Comparison of ENCODE assay signal across 8 cellular contexts in genomic region chr9:66812367-66812766, GRCh38.
A peak's percentile ranks its signal among the peaks of the same experiment; 100 is the strongest.
DNase-seq lines count a peak whose midpoint lies in the region; ATAC-seq and TF ChIP-seq lines count a peak whose summit lies in the region.
"Not testable (repeated sequence)": the region's sequence is repeated elsewhere in the genome, so short reads cannot be mapped to it uniquely, and the experiment has no call there.

No MANE protein-coding gene starts in this region.

- H3K23ac ChIP-seq in H9 (ENCODE audit: insufficient read length, low read depth, low read length); neuronal stem cell (ENCODE audit: low read depth, low read length, poor library complexity): not testable (repeated sequence)

- not testable (repeated sequence) for H3K4me1 Mint-ChIP-seq in H9; endodermal cell; glutamatergic neuron (ENCODE audit: low read depth, unreplicated experiment)
- H3K4me1 Mint-ChIP-seq in brain (peaks cover 16% of the 10 kb centered on the region), neural crest cell (peaks cover 15% of the 10 kb centered on the region)

- not testable (repeated sequence) for H3K23me2 ChIP-seq in H9 (ENCODE audit: insufficient read length, low read depth, low read length, poor library complexity, severe bottlenecking)

- H3K4ac ChIP-seq in H9 (ENCODE audit: low read depth, low read length); neuronal stem cell (ENCODE audit: low read length): not testable (repeated sequence)

- H3K9ac ChIP-seq in H9 (ENCODE audit: extremely low read depth, insufficient read length, low read length); endodermal cell (ENCODE audit: extremely low read depth, low read length, poor library complexity, severe bottlenecking); neuronal stem cell (ENCODE audit: low read depth, low read length, poor library complexity): not testable (repeated sequence)
- 0 out of 2 replicates have a peak overlapping the region, but pooled peaks have one; percentile 50 for H3K9ac ChIP-seq in HUES64 (ENCODE audit: low read depth, low read length)

- not testable (repeated sequence) for H3K18ac ChIP-seq in H9 (ENCODE audit: insufficient read length, low read depth, low read length); neuronal stem cell (ENCODE audit: low read length)

- intact Hi-C loops in upper lobe of right lung (cut with DNase I) = not testable (repeated sequence)

- H2AFZ ChIP-seq in H9 (ENCODE audit: low read length) = not testable (repeated sequence)
- H2AFZ ChIP-seq in neuronal stem cell (ENCODE audit: low read length) = peak overlapping the region; percentile 75

- H3K4me1 ChIP-seq in H9 (ENCODE audit: insufficient read depth, low read length); HUES64 (ENCODE audit: insufficient read depth, low read length); endodermal cell (ENCODE audit: control insufficient read depth, insufficient read depth, low read length); neuronal stem cell (ENCODE audit: control insufficient read depth in 2 of 2, insufficient read depth in 1 of 2, low read depth in 1 of 2, low read length in 2 of 2); upper lobe of right lung: not testable (repeated sequence)

- H3K27ac Mint-ChIP-seq in H9 = peak overlapping the region; percentile 97 to 98 (median 98)
- peak overlapping the region in 4 of 5 experiments; percentile 52 to 94 (median 84) for H3K27ac Mint-ChIP-seq in brain
- H3K27ac Mint-ChIP-seq in endodermal cell = peak overlapping the region; percentile 93
- peak overlapping the region; percentile 89 for H3K27ac Mint-ChIP-seq in glutamatergic neuron (ENCODE audit: unreplicated experiment)
- peak overlapping the region; percentile 98 for H3K27ac Mint-ChIP-seq in neural crest cell (ENCODE audit: unreplicated experiment)

- not testable (repeated sequence) for H2BK120ac ChIP-seq in H9 (ENCODE audit: low read depth, low read length, poor library complexity, severe bottlenecking); neuronal stem cell (ENCODE audit: low read depth, low read length)

- H3K27me3 ChIP-seq in H9 (ENCODE audit: insufficient read depth, low read length); HUES64 (ENCODE audit: insufficient read depth, low read length); endodermal cell (ENCODE audit: control insufficient read depth, insufficient read depth, low read length, poor library complexity, severe bottlenecking); neuronal stem cell (ENCODE audit: control insufficient read depth in 3 of 3, insufficient read depth in 3 of 3, low read depth in 1 of 3, low read length in 3 of 3); upper lobe of right lung: not testable (repeated sequence)

- H3K4me3 Mint-ChIP-seq in H9 (peak overlapping the region in 1 of 2 experiments; percentile 50; a peak in 1 of 5 replicates), brain (peak overlapping the region in 1 of 5 experiments; percentile 29), endodermal cell (peak overlapping the region; percentile 26)
- not testable (repeated sequence) for H3K4me3 Mint-ChIP-seq in glutamatergic neuron (ENCODE audit: unreplicated experiment); neural crest cell

- H3K27ac ChIP-seq in H9 (ENCODE audit: insufficient read length, low read depth, low read length) = peak overlapping the region; percentile 46
- H3K27ac ChIP-seq in HUES64 (ENCODE audit: low read depth, low read length) = peak overlapping the region; percentile 88; the same call in 1 of the 2 replicates
- peak overlapping the region; percentile 44 for H3K27ac ChIP-seq in endodermal cell (ENCODE audit: low read depth, low read length)
- H3K27ac ChIP-seq in neuronal stem cell (replicated peaks; ENCODE audit: low read length) = peak overlapping the region; percentile 90
- H3K27ac ChIP-seq in upper lobe of right lung = not testable (repeated sequence)

- not testable (repeated sequence) for H2BK15ac ChIP-seq in H9 (ENCODE audit: low read depth, low read length); neuronal stem cell (ENCODE audit: low read length)

- H3K79me2 ChIP-seq in H9 (ENCODE audit: insufficient read depth, low read length) = not testable (repeated sequence)

- not testable (repeated sequence) for H4K5ac ChIP-seq in H9 (ENCODE audit: insufficient read length, low read depth, low read length)

- not testable (repeated sequence) for H3K14ac ChIP-seq in H9 (ENCODE audit: insufficient read depth, low read length); neuronal stem cell (ENCODE audit: low read length)

- not testable (repeated sequence) for H4K8ac ChIP-seq in H9 (replicated peaks; ENCODE audit: insufficient read length, low read depth, low read length); neuronal stem cell (ENCODE audit: low read depth, low read length)

- H3K36me3 Mint-ChIP-seq in H9 (ENCODE audit: insufficient read depth in 1 of 3, low read depth in 3 of 3); brain; endodermal cell (ENCODE audit: low read depth); glutamatergic neuron (ENCODE audit: unreplicated experiment); neural crest cell (ENCODE audit: low read depth): not testable (repeated sequence)

- not testable (repeated sequence) for DNase-seq in H9; endodermal cell; glutamatergic neuron; neural crest cell (ENCODE audit: low read depth, low spot score); neuronal stem cell (ENCODE audit: low spot score); upper lobe of right lung

- H4K20me1 ChIP-seq in H9 (ENCODE audit: control insufficient read depth, insufficient read depth, insufficient read length) = not testable (repeated sequence)

- not testable (repeated sequence) for H4K91ac ChIP-seq in H9 (ENCODE audit: insufficient read length, low read depth, low read length); neuronal stem cell (ENCODE audit: low read depth, low read length, poor library complexity)

- peak; percentile 36 for ATAC-seq in upper lobe of right lung

- not testable (repeated sequence) for H3K79me1 ChIP-seq in H9 (ENCODE audit: insufficient read depth, low read depth, low read length, poor library complexity, severe bottlenecking); neuronal stem cell (ENCODE audit: low read depth, low read length)

- H2BK12ac ChIP-seq in H9 (ENCODE audit: insufficient read length, low read depth, low read length); neuronal stem cell (ENCODE audit: low read length): not testable (repeated sequence)

- no CpG with 5 or more reads among the region's 1 CpG for WGBS in H9 (ENCODE audit: extremely low coverage, insufficient read length, low lambda C conversion rate)
- no CpG with 5 or more reads among the region's 1 CpG for WGBS in HUES64
- no CpG with 5 or more reads among the region's 1 CpG for WGBS in endodermal cell (ENCODE audit: insufficient coverage in 1 of 2, insufficient read length in 1 of 2), 2 experiments
- WGBS in neuronal stem cell (ENCODE audit: extremely low coverage in 2 of 2, insufficient read length in 2 of 2, insufficient replicate concordance in 1 of 2), 2 donors = no CpG with 5 or more reads among the region's 1 CpG

- not testable (repeated sequence) for H2BK20ac ChIP-seq in H9 (ENCODE audit: low read depth, low read length, poor library complexity, severe bottlenecking)

- H3K4me3 ChIP-seq in HUES64 (ENCODE audit: low read length); endodermal cell (ENCODE audit: low read length); neuronal stem cell (ENCODE audit: low read length in 2 of 2); upper lobe of right lung: not testable (repeated sequence)

- H3T11ph ChIP-seq in H9 (ENCODE audit: low read length) = not testable (repeated sequence)

- H2BK5ac ChIP-seq in H9 (ENCODE audit: insufficient read length, low read length); neuronal stem cell (ENCODE audit: low read length): not testable (repeated sequence)

- TF ChIP-seq CTCF in H9 (conservative IDR thresholded peaks at IDR 0.05); brain (conservative IDR thresholded peaks at IDR 0.05); endodermal cell (conservative IDR thresholded peaks at IDR 0.05); glutamatergic neuron (IDR thresholded peaks at IDR 0.05; ENCODE audit: partially characterized antibody, unreplicated experiment); neural crest cell (conservative IDR thresholded peaks at IDR 0.05); upper lobe of right lung (IDR thresholded peaks at IDR 0.05): not testable (repeated sequence)

- not testable (repeated sequence) for H3K56ac ChIP-seq in H9 (ENCODE audit: insufficient read length, low read depth, low read length)

- H3K4me2 ChIP-seq in H9 (ENCODE audit: insufficient read depth, insufficient read length, low read length); neuronal stem cell (ENCODE audit: insufficient read depth, low read length, poor library complexity, severe bottlenecking): not testable (repeated sequence)

- H3K36me3 ChIP-seq in HUES64 (ENCODE audit: insufficient read depth, low read length); endodermal cell (ENCODE audit: control insufficient read depth, insufficient read depth, low read length); neuronal stem cell (replicated peaks in 1 of 2; ENCODE audit: control insufficient read depth in 2 of 2, insufficient read depth in 2 of 2, low read length in 2 of 2); upper lobe of right lung: not testable (repeated sequence)

- H3K9me3 Mint-ChIP-seq in H9; brain; glutamatergic neuron (ENCODE audit: unreplicated experiment); neural crest cell: not testable (repeated sequence)
- peaks cover 10% of the 10 kb centered on the region for H3K9me3 Mint-ChIP-seq in endodermal cell

- not testable (repeated sequence) for H3K9me3 ChIP-seq in H9 (ENCODE audit: control insufficient read depth, low read depth, low read length); HUES64 (ENCODE audit: insufficient read depth, low read depth, low read length); endodermal cell (ENCODE audit: control insufficient read depth, low read length); neuronal stem cell (replicated peaks in 1 of 2; ENCODE audit: control insufficient read depth in 2 of 2, insufficient read depth in 1 of 2, low read depth in 1 of 2, low read length in 2 of 2); upper lobe of right lung

- not testable (repeated sequence) for H3K27me3 Mint-ChIP-seq in H9 (ENCODE audit: low read depth); brain; endodermal cell (ENCODE audit: insufficient read depth); glutamatergic neuron (ENCODE audit: unreplicated experiment); neural crest cell (ENCODE audit: low read depth)

- H2AK5ac ChIP-seq in H9 (ENCODE audit: insufficient read length, low read length); neuronal stem cell (ENCODE audit: low read depth, low read length): not testable (repeated sequence)
